Comparison of ENCODE assay signal across 1 cellular context in the genomic region with DNA sequence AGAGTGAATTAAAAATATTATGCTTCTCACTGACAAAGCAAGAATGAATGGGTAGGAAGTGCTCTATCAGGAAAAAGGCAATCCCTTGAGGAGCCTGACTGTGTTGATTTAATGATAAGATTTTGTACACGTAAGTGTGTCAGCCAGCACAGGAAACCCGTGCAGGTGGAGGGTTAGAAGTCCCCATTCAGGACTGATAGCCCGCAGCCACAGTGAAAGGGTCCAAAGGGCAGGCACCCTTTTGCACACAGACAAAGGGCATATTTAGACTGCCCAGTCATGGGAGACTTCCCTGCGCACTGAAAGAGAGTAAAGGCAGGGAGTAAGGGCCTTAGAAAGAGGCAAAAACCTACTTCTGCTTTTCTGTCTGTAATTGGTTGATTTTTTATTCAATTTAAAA.
TF ChIP-seq lines count a peak whose summit lies in the region.

No MANE protein-coding gene starts in this region.

TF ChIP-seq in HepG2, 621 proteins besides CTCF, POLR2A, EP300 and RAD21 (continued from another document and continues in another):
- TF ChIP-seq SMARCE1 (IDR thresholded peaks at IDR 0.05; ENCODE audit: borderline replicate concordance) (no peak), ZSCAN20 (CRISPR knock-in tag; IDR thresholded peaks at IDR 0.05; ENCODE audit: borderline replicate concordance) (no peak), GABPA (IDR thresholded peaks at IDR 0.05; ENCODE audit: low read depth, low read length) (no peak), GABPA (CRISPR knock-in tag; IDR thresholded peaks at IDR 0.05; ENCODE audit: low read depth) (0 out of 2 replicates have a peak, but pooled peaks have one; percentile 43), ZNF878 (CRISPR knock-in tag; IDR thresholded peaks at IDR 0.05) (no peak), ADNP (CRISPR knock-in tag; IDR thresholded peaks at IDR 0.05) (no peak), JUN (CRISPR knock-in tag; IDR thresholded peaks at IDR 0.05) (no peak), PRMT3 (CRISPR knock-in tag; IDR thresholded peaks at IDR 0.05; ENCODE audit: borderline replicate concordance, low read depth) (no peak), MED13 (CRISPR knock-in tag; IDR thresholded peaks at IDR 0.05) (no peak), PHB2 (IDR thresholded peaks at IDR 0.05; ENCODE audit: partially characterized antibody) (no peak), ZNF256 (CRISPR knock-in tag; conservative IDR thresholded peaks at IDR 0.05) (no peak), SMAD1 (CRISPR knock-in tag; IDR thresholded peaks at IDR 0.05; ENCODE audit: borderline replicate concordance, low read depth) (no peak), MAX (IDR thresholded peaks at IDR 0.05) (peak; percentile 48; the same call in 1 of the 2 replicates), HDAC6 (IDR thresholded peaks at IDR 0.05; ENCODE audit: low read depth, low read length) (no peak), ZNF235 (CRISPR knock-in tag; IDR thresholded peaks at IDR 0.05; ENCODE audit: borderline replicate concordance) (no peak), FOXJ3 (CRISPR knock-in tag; IDR thresholded peaks at IDR 0.05; ENCODE audit: borderline replicate concordance) (peak; percentile 70; the same call in 1 of the 2 replicates), SIX1 (CRISPR knock-in tag; IDR thresholded peaks at IDR 0.05; ENCODE audit: borderline replicate concordance) (no peak), SNRNP70 (IDR thresholded peaks at IDR 0.05; ENCODE audit: low read depth, low read length) (no peak), ZFP1 (CRISPR knock-in tag; IDR thresholded peaks at IDR 0.05) (0 out of 2 replicates have a peak, but pooled peaks have one; percentile 62), MYC (CRISPR knock-in tag; IDR thresholded peaks at IDR 0.05; ENCODE audit: borderline replicate concordance) (no peak), SP140L (CRISPR knock-in tag; IDR thresholded peaks at IDR 0.05; ENCODE audit: borderline replicate concordance) (no peak), SRSF9 (IDR thresholded peaks at IDR 0.05; ENCODE audit: borderline replicate concordance, insufficient read depth, low read depth, low read length, poor library complexity, severe bottlenecking) (no peak), ZC3H13 (CRISPR knock-in tag; IDR thresholded peaks at IDR 0.05) (no peak), ZNF296 (CRISPR knock-in tag; conservative IDR thresholded peaks at IDR 0.05) (no peak), CHD4 (IDR thresholded peaks at IDR 0.05; ENCODE audit: borderline replicate concordance, low read length) (no peak), GPN1 (CRISPR knock-in tag; IDR thresholded peaks at IDR 0.05; ENCODE audit: borderline replicate concordance) (no peak), ZBTB25 (CRISPR knock-in tag; IDR thresholded peaks at IDR 0.05) (peak; percentile 42; the same call in 1 of the 2 replicates), LRRFIP1 (CRISPR knock-in tag; conservative IDR thresholded peaks at IDR 0.05) (no peak), MAZ (IDR thresholded peaks at IDR 0.05; ENCODE audit: borderline replicate concordance, low read depth, low read length) (no peak), MAZ (CRISPR knock-in tag; IDR thresholded peaks at IDR 0.05; ENCODE audit: low read depth) (no peak), MTF2 (CRISPR knock-in tag; IDR thresholded peaks at IDR 0.05; ENCODE audit: borderline replicate concordance) (no peak), KDM3A (CRISPR knock-in tag; IDR thresholded peaks at IDR 0.05; ENCODE audit: low read depth) (peak; percentile 26; the same call in 1 of the 2 replicates), PAXIP1 (CRISPR knock-in tag; conservative IDR thresholded peaks at IDR 0.05) (peak; percentile 96), ATF3 (CRISPR knock-in tag; IDR thresholded peaks at IDR 0.05) (peak; percentile 54; the same call in 1 of the 2 replicates), ZNF121 (CRISPR knock-in tag; IDR thresholded peaks at IDR 0.05) (peak; percentile 80), DBP (CRISPR knock-in tag; IDR thresholded peaks at IDR 0.05; ENCODE audit: not compliant biosample characterization) (no peak), ZNF17 (CRISPR knock-in tag; IDR thresholded peaks at IDR 0.05) (no peak), DMTF1 (CRISPR knock-in tag; IDR thresholded peaks at IDR 0.05) (no peak)
- TF ChIP-seq, protein P1, sequence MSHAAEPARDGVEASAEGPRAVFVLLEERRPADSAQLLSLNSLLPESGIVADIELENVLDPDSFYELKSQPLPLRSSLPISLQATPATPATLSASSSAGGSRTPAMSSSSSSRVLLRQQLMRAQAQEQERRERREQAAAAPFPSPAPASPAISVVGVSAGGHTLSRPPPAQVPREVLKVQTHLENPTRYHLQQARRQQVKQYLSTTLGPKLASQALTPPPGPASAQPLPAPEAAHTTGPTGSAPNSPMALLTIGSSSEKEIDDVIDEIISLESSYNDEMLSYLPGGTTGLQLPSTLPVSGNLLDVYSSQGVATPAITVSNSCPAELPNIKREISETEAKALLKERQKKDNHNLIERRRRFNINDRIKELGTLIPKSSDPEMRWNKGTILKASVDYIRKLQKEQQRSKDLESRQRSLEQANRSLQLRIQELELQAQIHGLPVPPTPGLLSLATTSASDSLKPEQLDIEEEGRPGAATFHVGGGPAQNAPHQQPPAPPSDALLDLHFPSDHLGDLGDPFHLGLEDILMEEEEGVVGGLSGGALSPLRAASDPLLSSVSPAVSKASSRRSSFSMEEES (CRISPR knock-in tag; IDR thresholded peaks at IDR 0.05), result peak; percentile 87; the same call in 1 of the 2 replicates
- TF ChIP-seq, protein P2, sequence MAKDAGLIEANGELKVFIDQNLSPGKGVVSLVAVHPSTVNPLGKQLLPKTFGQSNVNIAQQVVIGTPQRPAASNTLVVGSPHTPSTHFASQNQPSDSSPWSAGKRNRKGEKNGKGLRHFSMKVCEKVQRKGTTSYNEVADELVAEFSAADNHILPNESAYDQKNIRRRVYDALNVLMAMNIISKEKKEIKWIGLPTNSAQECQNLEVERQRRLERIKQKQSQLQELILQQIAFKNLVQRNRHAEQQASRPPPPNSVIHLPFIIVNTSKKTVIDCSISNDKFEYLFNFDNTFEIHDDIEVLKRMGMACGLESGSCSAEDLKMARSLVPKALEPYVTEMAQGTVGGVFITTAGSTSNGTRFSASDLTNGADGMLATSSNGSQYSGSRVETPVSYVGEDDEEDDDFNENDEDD (CRISPR knock-in tag; IDR thresholded peaks at IDR 0.05; ENCODE audit: borderline replicate concordance), result no peak
- TF ChIP-seq, protein P3, sequence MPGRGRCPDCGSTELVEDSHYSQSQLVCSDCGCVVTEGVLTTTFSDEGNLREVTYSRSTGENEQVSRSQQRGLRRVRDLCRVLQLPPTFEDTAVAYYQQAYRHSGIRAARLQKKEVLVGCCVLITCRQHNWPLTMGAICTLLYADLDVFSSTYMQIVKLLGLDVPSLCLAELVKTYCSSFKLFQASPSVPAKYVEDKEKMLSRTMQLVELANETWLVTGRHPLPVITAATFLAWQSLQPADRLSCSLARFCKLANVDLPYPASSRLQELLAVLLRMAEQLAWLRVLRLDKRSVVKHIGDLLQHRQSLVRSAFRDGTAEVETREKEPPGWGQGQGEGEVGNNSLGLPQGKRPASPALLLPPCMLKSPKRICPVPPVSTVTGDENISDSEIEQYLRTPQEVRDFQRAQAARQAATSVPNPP (CRISPR knock-in tag; IDR thresholded peaks at IDR 0.05), result no peak
